ENCODE assay signal across 1 cellular context in the genomic region with DNA sequence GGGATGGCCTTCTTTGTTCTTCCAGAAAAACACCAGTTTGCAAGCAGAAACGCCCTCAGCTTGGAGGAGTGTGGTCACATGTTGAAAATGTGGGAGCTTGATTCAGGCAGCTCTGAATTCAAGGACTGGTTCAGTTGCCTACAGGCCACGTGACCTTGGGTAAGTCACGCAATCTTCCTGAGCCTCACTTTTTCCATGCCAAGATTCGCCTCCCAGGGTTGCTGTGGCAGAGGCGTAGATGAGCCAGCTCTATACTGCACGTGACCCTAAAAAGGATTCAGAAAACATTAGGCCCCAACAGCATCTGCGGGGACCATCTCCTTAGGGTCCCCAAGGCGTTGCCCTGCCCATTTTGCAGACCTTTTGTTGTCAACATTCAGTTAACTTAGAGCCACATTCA.
TF ChIP-seq lines count a peak whose summit lies in the region.

No MANE protein-coding gene starts in this region.

TF ChIP-seq in HepG2, 621 proteins besides CTCF, POLR2A, EP300 and RAD21:
- TF ChIP-seq, protein P1, sequence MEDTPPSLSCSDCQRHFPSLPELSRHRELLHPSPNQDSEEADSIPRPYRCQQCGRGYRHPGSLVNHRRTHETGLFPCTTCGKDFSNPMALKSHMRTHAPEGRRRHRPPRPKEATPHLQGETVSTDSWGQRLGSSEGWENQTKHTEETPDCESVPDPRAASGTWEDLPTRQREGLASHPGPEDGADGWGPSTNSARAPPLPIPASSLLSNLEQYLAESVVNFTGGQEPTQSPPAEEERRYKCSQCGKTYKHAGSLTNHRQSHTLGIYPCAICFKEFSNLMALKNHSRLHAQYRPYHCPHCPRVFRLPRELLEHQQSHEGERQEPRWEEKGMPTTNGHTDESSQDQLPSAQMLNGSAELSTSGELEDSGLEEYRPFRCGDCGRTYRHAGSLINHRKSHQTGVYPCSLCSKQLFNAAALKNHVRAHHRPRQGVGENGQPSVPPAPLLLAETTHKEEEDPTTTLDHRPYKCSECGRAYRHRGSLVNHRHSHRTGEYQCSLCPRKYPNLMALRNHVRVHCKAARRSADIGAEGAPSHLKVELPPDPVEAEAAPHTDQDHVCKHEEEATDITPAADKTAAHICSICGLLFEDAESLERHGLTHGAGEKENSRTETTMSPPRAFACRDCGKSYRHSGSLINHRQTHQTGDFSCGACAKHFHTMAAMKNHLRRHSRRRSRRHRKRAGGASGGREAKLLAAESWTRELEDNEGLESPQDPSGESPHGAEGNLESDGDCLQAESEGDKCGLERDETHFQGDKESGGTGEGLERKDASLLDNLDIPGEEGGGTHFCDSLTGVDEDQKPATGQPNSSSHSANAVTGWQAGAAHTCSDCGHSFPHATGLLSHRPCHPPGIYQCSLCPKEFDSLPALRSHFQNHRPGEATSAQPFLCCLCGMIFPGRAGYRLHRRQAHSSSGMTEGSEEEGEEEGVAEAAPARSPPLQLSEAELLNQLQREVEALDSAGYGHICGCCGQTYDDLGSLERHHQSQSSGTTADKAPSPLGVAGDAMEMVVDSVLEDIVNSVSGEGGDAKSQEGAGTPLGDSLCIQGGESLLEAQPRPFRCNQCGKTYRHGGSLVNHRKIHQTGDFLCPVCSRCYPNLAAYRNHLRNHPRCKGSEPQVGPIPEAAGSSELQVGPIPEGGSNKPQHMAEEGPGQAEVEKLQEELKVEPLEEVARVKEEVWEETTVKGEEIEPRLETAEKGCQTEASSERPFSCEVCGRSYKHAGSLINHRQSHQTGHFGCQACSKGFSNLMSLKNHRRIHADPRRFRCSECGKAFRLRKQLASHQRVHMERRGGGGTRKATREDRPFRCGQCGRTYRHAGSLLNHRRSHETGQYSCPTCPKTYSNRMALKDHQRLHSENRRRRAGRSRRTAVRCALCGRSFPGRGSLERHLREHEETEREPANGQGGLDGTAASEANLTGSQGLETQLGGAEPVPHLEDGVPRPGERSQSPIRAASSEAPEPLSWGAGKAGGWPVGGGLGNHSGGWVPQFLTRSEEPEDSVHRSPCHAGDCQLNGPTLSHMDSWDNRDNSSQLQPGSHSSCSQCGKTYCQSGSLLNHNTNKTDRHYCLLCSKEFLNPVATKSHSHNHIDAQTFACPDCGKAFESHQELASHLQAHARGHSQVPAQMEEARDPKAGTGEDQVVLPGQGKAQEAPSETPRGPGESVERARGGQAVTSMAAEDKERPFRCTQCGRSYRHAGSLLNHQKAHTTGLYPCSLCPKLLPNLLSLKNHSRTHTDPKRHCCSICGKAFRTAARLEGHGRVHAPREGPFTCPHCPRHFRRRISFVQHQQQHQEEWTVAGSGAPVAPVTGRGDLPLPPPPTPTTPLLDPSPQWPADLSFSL (CRISPR knock-in tag; IDR thresholded peaks at IDR 0.05) = no peak
- TF ChIP-seq SAFB2 (CRISPR knock-in tag; IDR thresholded peaks at IDR 0.05; ENCODE audit: borderline replicate concordance, low read depth) (no peak), RAD51 (IDR thresholded peaks at IDR 0.05; ENCODE audit: borderline replicate concordance) (peak; percentile 18; the same call in 1 of the 2 replicates)
- TF ChIP-seq, protein P2, sequence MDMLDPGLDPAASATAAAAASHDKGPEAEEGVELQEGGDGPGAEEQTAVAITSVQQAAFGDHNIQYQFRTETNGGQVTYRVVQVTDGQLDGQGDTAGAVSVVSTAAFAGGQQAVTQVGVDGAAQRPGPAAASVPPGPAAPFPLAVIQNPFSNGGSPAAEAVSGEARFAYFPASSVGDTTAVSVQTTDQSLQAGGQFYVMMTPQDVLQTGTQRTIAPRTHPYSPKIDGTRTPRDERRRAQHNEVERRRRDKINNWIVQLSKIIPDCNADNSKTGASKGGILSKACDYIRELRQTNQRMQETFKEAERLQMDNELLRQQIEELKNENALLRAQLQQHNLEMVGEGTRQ (IDR thresholded peaks at IDR 0.05; ENCODE audit: low read depth, low read length) = peak; percentile 69
- TF ChIP-seq, protein P2 (CRISPR knock-in tag; IDR thresholded peaks at IDR 0.05; ENCODE audit: borderline replicate concordance) = no peak; the same call in 1 of the 2 replicates
